In the genomic region with DNA sequence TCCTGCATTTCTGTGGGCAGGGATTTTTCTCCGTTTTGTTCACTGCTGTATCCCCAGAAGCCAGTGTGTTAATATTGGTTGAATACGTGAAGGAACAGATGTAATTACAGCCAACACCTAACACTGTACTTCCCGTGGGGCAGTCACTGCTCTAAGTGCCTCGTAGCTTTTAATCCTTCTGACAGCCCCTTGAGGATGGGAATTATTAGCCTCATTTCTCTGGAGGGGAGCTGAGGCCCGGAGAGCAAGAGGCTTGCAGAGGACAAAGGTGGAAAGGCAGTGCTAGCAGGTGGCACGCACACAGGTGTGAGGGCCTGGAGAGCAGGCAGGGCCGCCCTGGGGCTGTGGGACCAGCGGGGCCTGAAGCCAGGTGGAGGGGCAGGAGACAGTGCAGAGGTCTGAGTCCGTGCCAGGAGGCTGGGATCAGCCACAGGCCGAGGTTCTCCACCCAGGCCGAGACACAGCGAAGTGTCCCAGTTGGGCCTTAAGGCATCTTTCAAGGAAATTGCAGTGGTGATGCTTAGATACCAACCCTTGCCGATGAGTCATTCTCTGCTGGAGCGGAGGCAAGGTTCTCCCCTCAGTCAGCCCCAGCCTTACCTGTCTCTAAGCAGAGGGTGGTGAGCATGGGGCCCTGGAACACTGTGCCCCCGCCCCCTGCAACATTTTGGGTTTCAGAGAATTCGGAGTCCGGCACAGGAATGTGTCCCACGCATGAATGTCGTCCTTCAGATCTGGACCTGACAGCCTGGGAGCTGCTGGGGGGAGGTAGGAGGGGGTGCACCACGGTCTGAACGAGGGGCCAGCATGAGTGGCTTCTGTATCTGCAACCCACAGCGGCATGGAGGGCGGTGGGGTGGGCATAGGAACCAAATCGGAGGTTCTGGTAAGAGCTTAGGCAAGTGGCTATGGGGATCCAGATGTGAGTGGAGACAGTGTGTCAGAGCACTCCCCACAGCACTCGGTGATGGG, we compare ENCODE assay signal across 22 cellular contexts.
A peak's percentile ranks its signal among the peaks of the same experiment; 100 is the strongest.
DNase-seq lines count a peak whose midpoint lies in the region; ATAC-seq and TF ChIP-seq lines count a peak whose summit lies in the region.
"Had no signal": no experiment of that assay in that cellular context is flagged by ENCODE, and none has a peak within 500 bp of the region (broad histone marks: within the 10 kb centered on the region; RNA-seq: fewer than 3 reads in every experiment).

No MANE protein-coding gene starts in this region.

- peaks cover 6% of the 10 kb centered on the region for H3K4me1 Mint-ChIP-seq in endothelial cell (ENCODE audit: unreplicated experiment)
- peaks cover 0 to 8% of the 10 kb centered on the region in 2 donors for H3K4me1 Mint-ChIP-seq in immature natural killer cell

- ATAC-seq in heart right ventricle = no peak
- ATAC-seq: activated CD8-positive, alpha-beta memory T cell treated with anti-CD3 and anti-CD28 coated beads, Interleukin-2, amount 10 ng/mL, durations not matched to agents 7 days and 5 days; right cardiac atrium had no signal

- no peaks in the 10 kb centered on the region for H3K79me2 ChIP-seq in smooth muscle cell (ENCODE audit: low read depth)

- H3K9me3 Mint-ChIP-seq in endothelial cell (ENCODE audit: unreplicated experiment) (no peaks in the 10 kb centered on the region), immature natural killer cell (no peaks in the 10 kb centered on the region)
- H3K9me3 Mint-ChIP-seq: activated naive CD4-positive, alpha-beta T cell treated with anti-CD3 and anti-CD28 coated beads, Interleukin-2, amount 50 U/mL, for 24 hours; activated T-helper 1 cell treated with anti-CD3 and anti-CD28 coated beads, Interleukin-12 subunit alpha, Interleukin-12 subunit beta, Interleukin-2, Interleukin-4 antibody, amounts not matched to agents 30 ng/mL and 10 ng/mL and 1 ng/mL, durations not matched to agents 14 hours and 24 hours and 36 hours had no signal

- H3K4me3 ChIP-seq in esophagus muscularis mucosa (no peak overlapping the region), heart right ventricle (no peak overlapping the region), smooth muscle cell (no peak overlapping the region)
- H3K4me3 ChIP-seq: ascending aorta, testis had no signal

- no peak overlapping the region for H3K9ac ChIP-seq in smooth muscle cell (ENCODE audit: low read depth)
- H3K9ac ChIP-seq: KMS-11 had no signal

- intact Hi-C loops in esophagus muscularis mucosa (cut with DNase I) (no loop called here), heart right ventricle (cut with DNase I) (loop anchor here in 1 of 10 donors (10.0 kb wide), 1 partner anchor 211 kb away; no protein-coding TSS in a partner anchor)

- H3K27me3 ChIP-seq in esophagus muscularis mucosa (no peaks in the 10 kb centered on the region), heart right ventricle (no peaks in the 10 kb centered on the region), smooth muscle cell (ENCODE audit: low read depth) (no peaks in the 10 kb centered on the region)
- H3K27me3 ChIP-seq: ascending aorta, testis had no signal

- DNase-seq in COLO668 (lab: John Stamatoyannopoulos, UW; ENCODE audit: unreplicated experiment) (peak; percentile 64), ELF-1 (ENCODE audit: low read depth, low spot score) (peak; percentile 67), endothelial cell (ENCODE audit: low spot score) (no peak), mucosa of gallbladder (ENCODE audit: low spot score) (peak; percentile 20), esophagus muscularis mucosa (ENCODE audit: extremely low spot score) (no peak), immature natural killer cell (no peak), heart right ventricle (no peak), smooth muscle cell (lab: John Stamatoyannopoulos, UW; ENCODE audit: unreplicated experiment) (no peak)
- DNase-seq: activated CD4-positive, alpha-beta T cell treated with anti-CD3 and anti-CD28 coated beads for 4 hours; activated CD8-positive, alpha-beta memory T cell treated with anti-CD3 and anti-CD28 coated beads, Interleukin-2, amount 10 ng/mL, durations not matched to agents 7 days and 5 days; DMS 273 treated with DMSO at 0.1 percent for 48 hours; effector CD4-positive, alpha-beta T cell; NCI-H1048; NCI-H524 treated with DMSO at 0.1 percent for 48 hours; right cardiac atrium; SHP77; testis had no signal

- H3K36me3 Mint-ChIP-seq in endothelial cell (ENCODE audit: low read depth, unreplicated experiment) (peaks cover 36% of the 10 kb centered on the region), immature natural killer cell (peaks cover 0 to 17% (median 3%) of the 10 kb centered on the region in 3 donors)
- H3K36me3 Mint-ChIP-seq: activated CD8-positive, alpha-beta memory T cell treated with anti-CD3 and anti-CD28 coated beads, Interleukin-2, amount 10 ng/mL, durations not matched to agents 7 days and 5 days; activated naive CD4-positive, alpha-beta T cell treated with anti-CD3 and anti-CD28 coated beads, Interleukin-2, amount 50 U/mL, for 24 hours had no signal

- TF ChIP-seq CTCF in endothelial cell (IDR thresholded peaks at IDR 0.05; ENCODE audit: unreplicated experiment) (no peak), esophagus muscularis mucosa (IDR thresholded peaks at IDR 0.05) (no peak), heart right ventricle (IDR thresholded peaks at IDR 0.05) (no peak), smooth muscle cell (IDR thresholded peaks at IDR 0.05; ENCODE audit: borderline replicate concordance, insufficient read depth, poor library complexity, severe bottlenecking) (no peak)

- H3K4me3 Mint-ChIP-seq in endothelial cell (ENCODE audit: unreplicated experiment) = peak overlapping the region; percentile 53
- H3K4me3 Mint-ChIP-seq in immature natural killer cell = no peak overlapping the region
- H3K4me3 Mint-ChIP-seq: activated CD8-positive, alpha-beta memory T cell treated with anti-CD3 and anti-CD28 coated beads, Interleukin-2, amount 10 ng/mL, durations not matched to agents 7 days and 5 days; activated naive CD4-positive, alpha-beta T cell treated with anti-CD3 and anti-CD28 coated beads, Interleukin-2, amount 50 U/mL, for 24 hours; activated T-helper 1 cell treated with anti-CD3 and anti-CD28 coated beads, Interleukin-12 subunit alpha, Interleukin-12 subunit beta, Interleukin-2, Interleukin-4 antibody, amounts not matched to agents 30 ng/mL and 10 ng/mL and 1 ng/mL, durations not matched to agents 14 hours and 24 hours and 36 hours had no signal

- no peaks in the 10 kb centered on the region for H3F3A ChIP-seq in smooth muscle cell (ENCODE audit: low read depth)

- H3K27me3 Mint-ChIP-seq in endothelial cell (ENCODE audit: unreplicated experiment) (peaks cover 15% of the 10 kb centered on the region), immature natural killer cell (ENCODE audit: low read depth in 3 of 3) (peaks cover 0 to 3% (median 2%) of the 10 kb centered on the region in 3 donors)

- no peak for TF ChIP-seq POLR2A in esophagus muscularis mucosa (IDR thresholded peaks at IDR 0.05; ENCODE audit: low read depth)

- 86% methylated on average over 23 of the region's 25 CpGs for WGBS in esophagus muscularis mucosa
- 92 to 95% methylated on average over 25 of the region's 25 CpGs for WGBS in heart right ventricle, 2 donors
- 87% methylated on average over 25 of the region's 25 CpGs for WGBS in smooth muscle cell (ENCODE audit: low lambda C conversion rate)

- no peak for TF ChIP-seq EP300 in esophagus muscularis mucosa (IDR thresholded peaks at IDR 0.05)

- H3K27ac ChIP-seq in esophagus muscularis mucosa (replicated peaks in 1 of 4) = no peak overlapping the region
- no peak overlapping the region for H3K27ac ChIP-seq in heart right ventricle
- no peak overlapping the region for H3K27ac ChIP-seq in smooth muscle cell (ENCODE audit: low read depth)
- H3K27ac ChIP-seq: ascending aorta, C4-2B, KMS-11, testis had no signal

- H2AFZ ChIP-seq in smooth muscle cell (ENCODE audit: low read depth) = no peak overlapping the region

- no peak overlapping the region for H3K4me2 ChIP-seq in smooth muscle cell
- H3K4me2 ChIP-seq: KMS-11 had no signal

- no peaks in the 10 kb centered on the region for H4K20me1 ChIP-seq in smooth muscle cell (ENCODE audit: low read depth)

- H3K4me1 ChIP-seq in esophagus muscularis mucosa = no peaks in the 10 kb centered on the region
- H3K4me1 ChIP-seq in heart right ventricle = no peaks in the 10 kb centered on the region
- H3K4me1 ChIP-seq in smooth muscle cell (ENCODE audit: low read depth) = no peaks in the 10 kb centered on the region
- H3K4me1 ChIP-seq: ascending aorta, testis had no signal

- H3K36me3 ChIP-seq in esophagus muscularis mucosa (peaks cover 14 to 75% (median 32%) of the 10 kb centered on the region in 4 donors), heart right ventricle (peaks cover 0 to 62% (median 4%) of the 10 kb centered on the region in 9 donors), smooth muscle cell (ENCODE audit: low read depth) (no peaks in the 10 kb centered on the region)

- H3K27ac Mint-ChIP-seq in endothelial cell (ENCODE audit: unreplicated experiment) (no peak overlapping the region), immature natural killer cell (no peak overlapping the region)
- H3K27ac Mint-ChIP-seq: activated CD8-positive, alpha-beta memory T cell treated with anti-CD3 and anti-CD28 coated beads, Interleukin-2, amount 10 ng/mL, durations not matched to agents 7 days and 5 days; activated naive CD4-positive, alpha-beta T cell treated with anti-CD3 and anti-CD28 coated beads, Interleukin-2, amount 50 U/mL, for 24 hours; activated T-helper 1 cell treated with anti-CD3 and anti-CD28 coated beads, Interleukin-12 subunit alpha, Interleukin-12 subunit beta, Interleukin-2, Interleukin-4 antibody, amounts not matched to agents 30 ng/mL and 10 ng/mL and 1 ng/mL, durations not matched to agents 14 hours and 24 hours and 36 hours had no signal

- no peaks in the 10 kb centered on the region for H3K9me3 ChIP-seq in esophagus muscularis mucosa
- H3K9me3 ChIP-seq in heart right ventricle = no peaks in the 10 kb centered on the region
- H3K9me3 ChIP-seq in smooth muscle cell (replicated peaks; ENCODE audit: low read depth) = no peaks in the 10 kb centered on the region
- H3K9me3 ChIP-seq: ascending aorta, testis had no signal

Comparison
In these comparisons a context has a peak if more than half of its experiments do, and no peak if none do; other contexts are left out.
1. DNase-seq: peak in COLO668 (single experiment), ELF-1 (single experiment) and mucosa of gallbladder (single experiment); none in endothelial cell (single experiment), esophagus muscularis mucosa (single experiment), immature natural killer cell (0 of 3), heart right ventricle (0 of 2) and smooth muscle cell (single experiment).